In the genomic region with DNA sequence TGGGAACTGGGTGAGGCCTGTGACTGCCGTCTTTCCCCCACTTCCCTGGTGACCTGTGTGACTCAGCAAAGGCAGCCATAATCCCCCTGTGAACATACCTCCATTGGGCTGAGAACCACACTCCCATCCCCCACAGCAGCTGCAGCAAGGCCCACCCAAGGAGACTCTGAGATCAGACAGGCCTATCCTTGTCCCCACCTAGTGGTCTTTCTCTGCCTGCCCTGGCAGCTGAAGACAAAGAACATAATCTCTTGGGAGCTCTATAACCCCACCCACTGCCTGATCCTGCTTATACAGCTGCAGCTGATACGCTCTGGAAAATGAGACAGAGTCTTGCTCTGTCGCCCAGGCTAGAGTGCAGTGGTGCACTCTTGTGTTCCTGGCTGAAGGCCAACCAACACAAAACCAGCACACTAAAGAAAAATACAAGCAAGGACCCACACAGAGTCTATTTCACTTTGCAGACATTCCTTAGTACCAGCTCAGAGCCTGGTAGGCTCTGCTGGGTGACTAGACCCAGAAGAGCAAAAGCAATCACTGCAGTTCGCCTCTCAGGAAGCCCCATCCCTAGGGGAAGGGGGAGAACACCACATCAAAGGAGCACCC, we compare ENCODE assay signal across 9 cellular contexts.
DNase-seq lines count a peak whose midpoint lies in the region; ATAC-seq and TF ChIP-seq lines count a peak whose summit lies in the region.
"Had no signal": no experiment of that assay in that cellular context is flagged by ENCODE, and none has a peak within 500 bp of the region (broad histone marks: within the 10 kb centered on the region; RNA-seq: fewer than 3 reads in every experiment).

No MANE protein-coding gene starts in this region.

- H3K36me3 Mint-ChIP-seq in T-helper 17 cell (ENCODE audit: low read depth) = peaks cover 2% of the 10 kb centered on the region
- H3K36me3 Mint-ChIP-seq in activated T-helper 17 cell treated with anti-CD3 and anti-CD28 coated beads, Interleukin-2, amount 50 U/mL, for 72 hours (ENCODE audit: low read depth) = no peaks in the 10 kb centered on the region

- no peaks in the 10 kb centered on the region for H3K9me3 ChIP-seq in SK-N-SH
- H3K9me3 ChIP-seq in T-helper 17 cell (ENCODE audit: control insufficient read depth, low read length, poor library complexity, severe bottlenecking) = no peaks in the 10 kb centered on the region

- ATAC-seq in HG02798 (IDR thresholded peaks at IDR 0.05; ENCODE audit: poor library complexity, unreplicated experiment) (no peak), T-helper 17 cell (no peak)
- ATAC-seq in activated T-helper 17 cell treated with anti-CD3 and anti-CD28 coated beads, Interleukin-2, amount 50 U/mL, for 72 hours (replicated peaks) = no peak

- peaks cover 2% of the 10 kb centered on the region for H3F3A ChIP-seq in SK-N-SH (replicated peaks; ENCODE audit: insufficient read depth)

- peak overlapping the region; percentile 12; the same call in 1 of the 2 replicates for H2AFZ ChIP-seq in SK-N-SH (ENCODE audit: low read depth)

- H3K4me1 Mint-ChIP-seq in T-helper 17 cell = no peaks in the 10 kb centered on the region
- H3K4me1 Mint-ChIP-seq in activated T-helper 17 cell treated with anti-CD3 and anti-CD28 coated beads, Interleukin-2, amount 50 U/mL, for 72 hours = no peaks in the 10 kb centered on the region

- no peak overlapping the region for H3K4me3 Mint-ChIP-seq in T-helper 17 cell
- H3K4me3 Mint-ChIP-seq in activated T-helper 17 cell treated with anti-CD3 and anti-CD28 coated beads, Interleukin-2, amount 50 U/mL, for 72 hours = no peak overlapping the region
- H3K4me3 Mint-ChIP-seq: activated B cell treated with CpG ODN at 0.5 μM for 24 hours had no signal

- no peaks in the 10 kb centered on the region for H4K20me1 ChIP-seq in SK-N-SH (ENCODE audit: insufficient read depth)

- TF ChIP-seq EP300 in SK-N-SH (IDR thresholded peaks at IDR 0.05; ENCODE audit: borderline replicate concordance in 1 of 2, low read depth in 1 of 2, low read length in 1 of 2) = no peak

- WGBS in SK-N-SH (ENCODE audit: low lambda C conversion rate) = 12% methylated on average over 4 of the region's 4 CpGs

- H3K79me2 ChIP-seq in SK-N-SH (ENCODE audit: insufficient read depth) = no peaks in the 10 kb centered on the region

- H3K4me1 ChIP-seq in SK-N-SH (ENCODE audit: control insufficient read depth in 1 of 2, insufficient read depth in 2 of 2, low read depth in 1 of 2, low read length in 1 of 2) = no peaks in the 10 kb centered on the region; a peak in 1 of 4 replicates

- H3K27me3 Mint-ChIP-seq in T-helper 17 cell = peaks cover 8% of the 10 kb centered on the region
- H3K27me3 Mint-ChIP-seq in activated T-helper 17 cell treated with anti-CD3 and anti-CD28 coated beads, Interleukin-2, amount 50 U/mL, for 72 hours = no peaks in the 10 kb centered on the region

- no peak overlapping the region for H3K27ac Mint-ChIP-seq in T-helper 17 cell
- no peak overlapping the region for H3K27ac Mint-ChIP-seq in activated T-helper 17 cell treated with anti-CD3 and anti-CD28 coated beads, Interleukin-2, amount 50 U/mL, for 72 hours
- H3K27ac Mint-ChIP-seq: activated B cell treated with CpG ODN at 0.5 μM for 24 hours had no signal

- 0 out of 2 replicates have a peak overlapping the region, but pooled peaks have one; percentile 6 for H3K4me2 ChIP-seq in SK-N-SH

- no peak overlapping the region for H3K4me3 ChIP-seq in SK-N-SH (ENCODE audit: low read depth in 2 of 2, low read length in 1 of 2)

- no peaks in the 10 kb centered on the region for H3K9me3 Mint-ChIP-seq in activated T-helper 17 cell treated with anti-CD3 and anti-CD28 coated beads, Interleukin-2, amount 50 U/mL, for 72 hours
- H3K9me3 Mint-ChIP-seq: activated B cell treated with CpG ODN at 0.5 μM for 24 hours had no signal

- POLR2A ChIA-PET in SK-N-SH (lab: Yijun Ruan, JAX) = no interaction called here

- CTCF ChIA-PET in SK-N-SH (lab: Yijun Ruan, JAX) = no interaction called here

- H3K27me3 ChIP-seq in SK-N-SH (ENCODE audit: insufficient read depth) = no peaks in the 10 kb centered on the region

- H3K27ac ChIP-seq in SK-N-SH (ENCODE audit: low read depth in 2 of 2, low read length in 1 of 2) = peak overlapping the region in 1 of 2 experiments; percentile 16; a peak in 1 of 4 replicates

- H3K9me2 ChIP-seq in SK-N-SH = no peaks in the 10 kb centered on the region

- H3K36me3 ChIP-seq in SK-N-SH (replicated peaks in 1 of 2; ENCODE audit: control insufficient read depth in 1 of 2, insufficient read depth in 2 of 2, low read length in 1 of 2) = no peaks in the 10 kb centered on the region

- DNase-seq in DMS53 (lab: John Stamatoyannopoulos, UW) (peak; percentile 67), HT1080 (ENCODE audit: low read depth) (peak; percentile 91), SK-N-SH (no peak), iris pigment epithelial cell (ENCODE audit: low read depth) (peak; percentile 76), T-helper 17 cell (no peak)
- no peak for DNase-seq in activated CD4-positive, alpha-beta T cell treated with anti-CD3 and anti-CD28 coated beads, Interleukin-2, amount 50 U/mL, for 4 hours
- DNase-seq: activated B cell treated with CpG ODN at 0.5 μM for 24 hours had no signal

- no peak for TF ChIP-seq RAD21 in SK-N-SH (IDR thresholded peaks at IDR 0.05; ENCODE audit: low read length)

- peak; percentile 47 for TF ChIP-seq CTCF in SK-N-SH (IDR thresholded peaks at IDR 0.05)

- no peak overlapping the region for H3K9ac ChIP-seq in SK-N-SH

TF ChIP-seq in SK-N-SH, 30 proteins besides CTCF, POLR2A, EP300 and RAD21:
- TF ChIP-seq TEAD4 (IDR thresholded peaks at IDR 0.05; ENCODE audit: borderline replicate concordance, insufficient read depth) (no peak), GABPA (IDR thresholded peaks at IDR 0.05; ENCODE audit: low read depth) (no peak), ELF1 (IDR thresholded peaks at IDR 0.05) (no peak), MXI1 (IDR thresholded peaks at IDR 0.05; ENCODE audit: low read depth, low read length) (no peak), NFIC (IDR thresholded peaks at IDR 0.05; ENCODE audit: borderline replicate concordance) (0 out of 2 replicates have a peak, but pooled peaks have one; percentile 28), GATA2 (CRISPR knock-in tag; IDR thresholded peaks at IDR 0.05) (no peak), MEF2A (IDR thresholded peaks at IDR 0.05; ENCODE audit: borderline replicate concordance, low read depth) (no peak)
- TF ChIP-seq, protein P1, sequence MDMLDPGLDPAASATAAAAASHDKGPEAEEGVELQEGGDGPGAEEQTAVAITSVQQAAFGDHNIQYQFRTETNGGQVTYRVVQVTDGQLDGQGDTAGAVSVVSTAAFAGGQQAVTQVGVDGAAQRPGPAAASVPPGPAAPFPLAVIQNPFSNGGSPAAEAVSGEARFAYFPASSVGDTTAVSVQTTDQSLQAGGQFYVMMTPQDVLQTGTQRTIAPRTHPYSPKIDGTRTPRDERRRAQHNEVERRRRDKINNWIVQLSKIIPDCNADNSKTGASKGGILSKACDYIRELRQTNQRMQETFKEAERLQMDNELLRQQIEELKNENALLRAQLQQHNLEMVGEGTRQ (IDR thresholded peaks at IDR 0.05; ENCODE audit: borderline replicate concordance, low read depth, low read length) = no peak

Comparison
In these comparisons a context has a peak if more than half of its experiments do, and no peak if none do; other contexts are left out.
1. DNase-seq: peak in DMS53 (single experiment), HT1080 (single experiment) and iris pigment epithelial cell (single experiment); none in SK-N-SH (single experiment), T-helper 17 cell (0 of 3) and activated CD4-positive, alpha-beta T cell treated with anti-CD3 and anti-CD28 coated beads, Interleukin-2, amount 50 U/mL, for 4 hours (0 of 2).